In the genomic region with DNA sequence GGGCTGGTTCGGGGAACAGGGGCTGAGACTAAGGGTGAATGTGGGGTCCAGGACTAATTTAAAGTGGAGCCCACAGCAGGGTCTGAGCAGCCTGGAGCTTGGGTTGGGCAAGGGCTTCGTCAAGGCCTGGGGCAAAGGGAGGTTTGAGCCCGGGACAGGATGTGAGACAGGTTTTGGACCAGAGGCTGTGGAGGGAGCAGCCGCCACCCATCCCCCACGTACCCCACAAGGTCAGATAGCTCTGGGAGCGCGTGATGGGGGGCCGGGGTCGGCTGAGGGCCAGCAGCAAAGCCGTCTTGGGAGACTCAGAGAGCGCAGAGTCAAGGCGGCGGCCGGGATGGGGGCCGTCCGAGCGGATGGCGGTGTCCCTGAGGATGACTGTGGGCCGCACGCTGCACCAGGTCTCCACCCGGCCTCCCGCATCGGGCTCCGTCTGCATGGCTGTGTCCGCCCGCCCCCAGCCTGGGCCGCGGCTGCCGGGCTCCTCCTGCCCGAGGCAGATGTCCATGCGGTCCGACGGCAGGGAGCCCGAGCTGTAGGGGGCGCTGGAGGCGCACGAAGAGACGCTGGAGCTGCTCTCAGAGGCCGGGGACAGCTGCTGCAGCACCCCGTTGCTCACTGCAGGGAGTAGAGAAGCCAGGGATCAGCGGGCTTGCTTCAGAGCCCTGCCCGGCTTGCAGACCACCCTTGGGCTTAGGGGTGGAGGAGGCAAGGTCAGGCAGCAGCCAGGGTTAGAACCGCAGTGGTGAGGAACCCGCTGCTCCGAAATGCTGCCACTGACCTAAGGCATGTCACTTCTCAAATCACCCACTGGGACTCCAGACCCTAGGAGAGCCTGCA, we compare ENCODE assay signal across 1 cellular context.
TF ChIP-seq lines count a peak whose summit lies in the region.

No MANE protein-coding gene starts in this region.

TF ChIP-seq in HEK293, 187 proteins besides CTCF, POLR2A, EP300 and RAD21 (continued from another document):
- TF ChIP-seq, protein P1, sequence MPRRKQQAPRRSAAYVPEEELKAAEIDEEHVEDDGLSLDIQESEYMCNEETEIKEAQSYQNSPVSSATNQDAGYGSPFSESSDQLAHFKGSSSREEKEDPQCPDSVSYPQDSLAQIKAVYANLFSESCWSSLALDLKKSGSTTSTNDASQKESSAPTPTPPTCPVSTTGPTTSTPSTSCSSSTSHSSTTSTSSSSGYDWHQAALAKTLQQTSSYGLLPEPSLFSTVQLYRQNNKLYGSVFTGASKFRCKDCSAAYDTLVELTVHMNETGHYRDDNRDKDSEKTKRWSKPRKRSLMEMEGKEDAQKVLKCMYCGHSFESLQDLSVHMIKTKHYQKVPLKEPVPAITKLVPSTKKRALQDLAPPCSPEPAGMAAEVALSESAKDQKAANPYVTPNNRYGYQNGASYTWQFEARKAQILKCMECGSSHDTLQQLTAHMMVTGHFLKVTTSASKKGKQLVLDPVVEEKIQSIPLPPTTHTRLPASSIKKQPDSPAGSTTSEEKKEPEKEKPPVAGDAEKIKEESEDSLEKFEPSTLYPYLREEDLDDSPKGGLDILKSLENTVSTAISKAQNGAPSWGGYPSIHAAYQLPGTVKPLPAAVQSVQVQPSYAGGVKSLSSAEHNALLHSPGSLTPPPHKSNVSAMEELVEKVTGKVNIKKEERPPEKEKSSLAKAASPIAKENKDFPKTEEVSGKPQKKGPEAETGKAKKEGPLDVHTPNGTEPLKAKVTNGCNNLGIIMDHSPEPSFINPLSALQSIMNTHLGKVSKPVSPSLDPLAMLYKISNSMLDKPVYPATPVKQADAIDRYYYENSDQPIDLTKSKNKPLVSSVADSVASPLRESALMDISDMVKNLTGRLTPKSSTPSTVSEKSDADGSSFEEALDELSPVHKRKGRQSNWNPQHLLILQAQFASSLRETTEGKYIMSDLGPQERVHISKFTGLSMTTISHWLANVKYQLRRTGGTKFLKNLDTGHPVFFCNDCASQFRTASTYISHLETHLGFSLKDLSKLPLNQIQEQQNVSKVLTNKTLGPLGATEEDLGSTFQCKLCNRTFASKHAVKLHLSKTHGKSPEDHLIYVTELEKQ (tag by site-specific recombination; IDR thresholded peaks at IDR 0.05; ENCODE audit: borderline replicate concordance): no peak
- TF ChIP-seq, protein P2, sequence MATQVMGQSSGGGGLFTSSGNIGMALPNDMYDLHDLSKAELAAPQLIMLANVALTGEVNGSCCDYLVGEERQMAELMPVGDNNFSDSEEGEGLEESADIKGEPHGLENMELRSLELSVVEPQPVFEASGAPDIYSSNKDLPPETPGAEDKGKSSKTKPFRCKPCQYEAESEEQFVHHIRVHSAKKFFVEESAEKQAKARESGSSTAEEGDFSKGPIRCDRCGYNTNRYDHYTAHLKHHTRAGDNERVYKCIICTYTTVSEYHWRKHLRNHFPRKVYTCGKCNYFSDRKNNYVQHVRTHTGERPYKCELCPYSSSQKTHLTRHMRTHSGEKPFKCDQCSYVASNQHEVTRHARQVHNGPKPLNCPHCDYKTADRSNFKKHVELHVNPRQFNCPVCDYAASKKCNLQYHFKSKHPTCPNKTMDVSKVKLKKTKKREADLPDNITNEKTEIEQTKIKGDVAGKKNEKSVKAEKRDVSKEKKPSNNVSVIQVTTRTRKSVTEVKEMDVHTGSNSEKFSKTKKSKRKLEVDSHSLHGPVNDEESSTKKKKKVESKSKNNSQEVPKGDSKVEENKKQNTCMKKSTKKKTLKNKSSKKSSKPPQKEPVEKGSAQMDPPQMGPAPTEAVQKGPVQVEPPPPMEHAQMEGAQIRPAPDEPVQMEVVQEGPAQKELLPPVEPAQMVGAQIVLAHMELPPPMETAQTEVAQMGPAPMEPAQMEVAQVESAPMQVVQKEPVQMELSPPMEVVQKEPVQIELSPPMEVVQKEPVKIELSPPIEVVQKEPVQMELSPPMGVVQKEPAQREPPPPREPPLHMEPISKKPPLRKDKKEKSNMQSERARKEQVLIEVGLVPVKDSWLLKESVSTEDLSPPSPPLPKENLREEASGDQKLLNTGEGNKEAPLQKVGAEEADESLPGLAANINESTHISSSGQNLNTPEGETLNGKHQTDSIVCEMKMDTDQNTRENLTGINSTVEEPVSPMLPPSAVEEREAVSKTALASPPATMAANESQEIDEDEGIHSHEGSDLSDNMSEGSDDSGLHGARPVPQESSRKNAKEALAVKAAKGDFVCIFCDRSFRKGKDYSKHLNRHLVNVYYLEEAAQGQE (tag by site-specific recombination; IDR thresholded peaks at IDR 0.05): 0 out of 2 replicates have a peak, but pooled peaks have one; percentile 33
- TF ChIP-seq, protein P3, sequence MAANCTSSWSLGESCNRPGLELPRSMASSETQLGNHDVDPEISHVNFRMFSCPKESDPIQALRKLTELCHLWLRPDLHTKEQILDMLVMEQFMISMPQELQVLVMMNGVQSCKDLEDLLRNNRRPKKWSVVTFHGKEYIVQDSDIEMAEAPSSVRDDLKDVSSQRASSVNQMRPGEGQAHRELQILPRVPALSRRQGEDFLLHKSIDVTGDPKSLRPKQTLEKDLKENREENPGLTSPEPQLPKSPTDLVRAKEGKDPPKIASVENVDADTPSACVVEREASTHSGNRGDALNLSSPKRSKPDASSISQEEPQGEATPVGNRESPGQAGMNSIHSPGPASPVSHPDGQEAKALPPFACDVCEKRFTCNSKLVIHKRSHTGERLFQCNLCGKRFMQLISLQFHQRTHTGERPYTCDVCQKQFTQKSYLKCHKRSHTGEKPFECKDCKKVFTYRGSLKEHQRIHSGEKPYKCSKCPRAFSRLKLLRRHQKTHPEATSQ (tag by site-specific recombination; IDR thresholded peaks at IDR 0.05): no peak
- TF ChIP-seq ZNF777 (tag by site-specific recombination; IDR thresholded peaks at IDR 0.05; ENCODE audit: borderline replicate concordance) (peak; percentile 86), ZBTB17 (tag by site-specific recombination; IDR thresholded peaks at IDR 0.05) (peak; percentile 68; the same call in 1 of the 2 replicates), ZNF24 (tag by site-specific recombination; IDR thresholded peaks at IDR 0.05) (peak; percentile 51; the same call in 1 of the 2 replicates), ZNF521 (tag by site-specific recombination; IDR thresholded peaks at IDR 0.05) (no peak), SP7 (tag by site-specific recombination; IDR thresholded peaks at IDR 0.05) (peak; percentile 63), GLIS2 (tag by site-specific recombination; IDR thresholded peaks at IDR 0.05) (peak; percentile 65)
